Comparison of ENCODE assay signal across 21 cellular contexts in genomic region chr11:70088735-70089250, GRCh38. TPM values are rescaled to one million over a fixed set of nuclear protein-coding genes. Genes with fewer than 3 reads are reported as not detected.
DNase-seq lines count a peak whose midpoint lies in the region; ATAC-seq, FAIRE-seq and TF ChIP-seq lines count a peak whose summit lies in the region.
"Had no signal": no experiment of that assay in that cellular context is flagged by ENCODE, and none has a peak within 500 bp of the region (broad histone marks: within the 10 kb centered on the region; RNA-seq: fewer than 3 reads in every experiment).

No MANE protein-coding gene starts in this region.

- no peak overlapping the region; the same call in 1 of the 2 replicates for H2BK15ac ChIP-seq in H1 (ENCODE audit: low read length)

- TF ChIP-seq POLR2A in breast epithelium (IDR thresholded peaks at IDR 0.05) (no peak), H1 (IDR thresholded peaks at IDR 0.05; ENCODE audit: control extremely low read depth in 1 of 2, low read depth in 2 of 2, low read length in 2 of 2) (no peak), testis (IDR thresholded peaks at IDR 0.05) (no peak)

- no peak overlapping the region for H3K4me3 Mint-ChIP-seq in MCF 10A (ENCODE audit: unreplicated experiment)
- H3K4me3 Mint-ChIP-seq in activated naive CD8-positive, alpha-beta T cell treated with anti-CD3 and anti-CD28 coated beads, Interleukin-2, amount 50 U/mL, for 24 hours = no peak overlapping the region
- H3K4me3 Mint-ChIP-seq: CD4-positive, alpha-beta T cell; GM23338; HFFc6 had no signal

- H2BK12ac ChIP-seq in H1 (ENCODE audit: low read depth, low read length) = no peak overlapping the region

- no peak overlapping the region for H3K18ac ChIP-seq in H1 (ENCODE audit: extremely low read depth, low read length)

- no peaks in the 10 kb centered on the region for H3K79me1 ChIP-seq in H1 (ENCODE audit: low read depth, low read length)

- H4K5ac ChIP-seq in H1 (ENCODE audit: insufficient read length, low read depth, low read length) = no peak overlapping the region

- H3K36me3 Mint-ChIP-seq in MCF 10A (ENCODE audit: insufficient read depth, unreplicated experiment) = no peaks in the 10 kb centered on the region
- H3K36me3 Mint-ChIP-seq in activated naive CD8-positive, alpha-beta T cell treated with anti-CD3 and anti-CD28 coated beads, Interleukin-2, amount 50 U/mL, for 24 hours (ENCODE audit: low read depth) = no peaks in the 10 kb centered on the region

- H3K4me1 ChIP-seq in breast epithelium (peaks cover 8 to 24% of the 10 kb centered on the region in 2 donors), H1 (replicated peaks in 1 of 4; ENCODE audit: control insufficient read depth in 3 of 4, insufficient read depth in 4 of 4, low read length in 3 of 4) (peaks cover 0 to 6% (median 4%) of the 10 kb centered on the region in 4 experiments; a peak in 6 of 7 replicates), testis (no peaks in the 10 kb centered on the region)
- H3K4me1 ChIP-seq: A549 had no signal

- no peak for TF ChIP-seq EP300 in H1 (IDR thresholded peaks at IDR 0.05; ENCODE audit: borderline replicate concordance in 1 of 2, low read depth in 2 of 2, low read length in 2 of 2)

- H4K20me1 ChIP-seq in H1 (replicated peaks in 1 of 2; ENCODE audit: control insufficient read depth in 1 of 2, insufficient read depth in 2 of 2, low read length in 2 of 2) = no peaks in the 10 kb centered on the region

- no peak overlapping the region for H4K8ac ChIP-seq in H1 (ENCODE audit: extremely low read depth, insufficient read depth, low read length)

- H3K14ac ChIP-seq in H1 (ENCODE audit: insufficient read length) = no peak overlapping the region

- no peak for TF ChIP-seq RAD21 in H1 (IDR thresholded peaks at IDR 0.05 in 1 of 2, conservative IDR thresholded peaks at IDR 0.05 in 1 of 2; ENCODE audit: low read depth in 2 of 2, low read length in 2 of 2)

- no peaks in the 10 kb centered on the region for H3K23me2 ChIP-seq in H1 (ENCODE audit: low read depth, low read length)

- H3K4me1 Mint-ChIP-seq in MCF 10A (ENCODE audit: insufficient read depth, unreplicated experiment) = no peaks in the 10 kb centered on the region
- H3K4me1 Mint-ChIP-seq in activated naive CD8-positive, alpha-beta T cell treated with anti-CD3 and anti-CD28 coated beads, Interleukin-2, amount 50 U/mL, for 24 hours = no peaks in the 10 kb centered on the region

- no peak overlapping the region for H4K91ac ChIP-seq in H1 (replicated peaks; ENCODE audit: insufficient read length, low read length)

- DNase-seq in breast epithelium (ENCODE audit: low spot score in 2 of 2) (no peak), MCF 10A (ENCODE audit: unreplicated experiment) (no peak), left ventricle myocardium superior (no peak), cardiac septum (ENCODE audit: low spot score) (no peak), H1 (ENCODE audit: low read depth in 1 of 2, low spot score in 2 of 2) (no peak), testis (peak; percentile 43), nucleus accumbens (lab: John Stamatoyannopoulos, UW) (no peak)
- no peak for DNase-seq in activated naive CD8-positive, alpha-beta T cell treated with anti-CD3 and anti-CD28 coated beads, Interleukin-2, amount 50 U/mL, for 24 hours
- DNase-seq: AML-193; Caco-2; CD4-positive, alpha-beta T cell; H7; HFFc6 had no signal

- no peaks in the 10 kb centered on the region for H3K27me3 ChIP-seq in breast epithelium
- no peaks in the 10 kb centered on the region; a peak in 1 of 7 replicates for H3K27me3 ChIP-seq in H1 (replicated peaks in 1 of 4; ENCODE audit: control insufficient read depth in 3 of 4, extremely low read depth in 1 of 4, insufficient read depth in 3 of 4, low read length in 3 of 4)
- no peaks in the 10 kb centered on the region for H3K27me3 ChIP-seq in testis

- peak; percentile 38 for ATAC-seq in left ventricle myocardium superior
- no peak for ATAC-seq in activated naive CD8-positive, alpha-beta T cell treated with anti-CD3 and anti-CD28 coated beads, Interleukin-2, amount 50 U/mL, for 24 hours
- ATAC-seq: A549, HCT116 had no signal

- FAIRE-seq in H1 (lab: Jason Lieb, UNC) = no peak
- FAIRE-seq: A549, D721Med, G401.6, GM12891 had no signal

- H3K4me3 ChIP-seq in breast epithelium (no peak overlapping the region), H1 (ENCODE audit: extremely low read depth in 1 of 4, insufficient read depth in 2 of 4, low read depth in 3 of 4, low read length in 4 of 4) (no peak overlapping the region), testis (no peak overlapping the region)
- H3K4me3 ChIP-seq: A549, GM23338 had no signal

- whole genome bisulfite sequencing in H1 (ENCODE audit: extremely low coverage in 1 of 2, insufficient coverage in 1 of 2, insufficient read length in 1 of 2, insufficient replicate concordance in 2 of 2, low coverage in 1 of 2, low lambda C conversion rate in 2 of 2, missing lambda C conversion rate in 1 of 2), 2 experiments = 89% methylated on average over 16 of the region's 16 CpGs; no CpG with 5 or more reads in 1 of the 2 experiments
- 58 to 77% methylated on average over 9 to 16 of the region's 16 CpGs for WGBS in testis, 2 donors

- no peak overlapping the region for H2BK20ac ChIP-seq in H1 (ENCODE audit: low read length)

- H3K9ac ChIP-seq in H1 (replicated peaks in 1 of 4; ENCODE audit: extremely low read depth in 1 of 4, low read depth in 3 of 4, low read length in 3 of 4) = no peak overlapping the region

- no peaks in the 10 kb centered on the region for H3K36me3 ChIP-seq in breast epithelium
- H3K36me3 ChIP-seq in H1 (ENCODE audit: control insufficient read depth in 2 of 4, insufficient read depth in 4 of 4, low read length in 3 of 4) = no peaks in the 10 kb centered on the region
- H3K36me3 ChIP-seq in testis (ENCODE audit: low read depth, missing control alignments) = no peaks in the 10 kb centered on the region

- peaks cover 16% of the 10 kb centered on the region for H3K27me3 Mint-ChIP-seq in MCF 10A (ENCODE audit: insufficient read depth, unreplicated experiment)
- peaks cover 14% of the 10 kb centered on the region for H3K27me3 Mint-ChIP-seq in activated naive CD8-positive, alpha-beta T cell treated with anti-CD3 and anti-CD28 coated beads, Interleukin-2, amount 50 U/mL, for 24 hours

- H3K4ac ChIP-seq in H1 (replicated peaks; ENCODE audit: insufficient read length, low read depth, low read length) = no peak overlapping the region

- TF ChIP-seq CTCF in breast epithelium (IDR thresholded peaks at IDR 0.05) = no peak
- no peak for TF ChIP-seq CTCF in MCF 10A (IDR thresholded peaks at IDR 0.05; ENCODE audit: unreplicated experiment)
- no peak for TF ChIP-seq CTCF in H1 (IDR thresholded peaks at IDR 0.05; ENCODE audit: control extremely low read depth in 1 of 3, insufficient read depth in 1 of 3, low read depth in 1 of 3, low read length in 3 of 3)
- no peak for TF ChIP-seq CTCF in testis (IDR thresholded peaks at IDR 0.05)

- H2AK5ac ChIP-seq in H1 (ENCODE audit: low read depth, low read length) = no peak overlapping the region

- H2BK5ac ChIP-seq in H1 (ENCODE audit: low read depth, low read length) = no peak overlapping the region

- no peak overlapping the region for H3K27ac Mint-ChIP-seq in MCF 10A (ENCODE audit: low read depth, unreplicated experiment)
- no peak overlapping the region for H3K27ac Mint-ChIP-seq in activated naive CD8-positive, alpha-beta T cell treated with anti-CD3 and anti-CD28 coated beads, Interleukin-2, amount 50 U/mL, for 24 hours
- H3K27ac Mint-ChIP-seq: CD4-positive, alpha-beta T cell; GM23338; HFFc6 had no signal

- POLR2A ChIA-PET in MCF 10A (lab: Yijun Ruan, JAX) = no interaction called here
- POLR2A ChIA-PET in H1 (lab: Charles Lee; ENCODE audit: partially characterized antibody) = no interaction called here

- CTCF ChIA-PET in MCF 10A (lab: Yijun Ruan, JAX) = interaction anchor here (0.6 kb wide), 1 partner anchor 283 kb away, joined by 5 read pairs; no protein-coding TSS in a partner anchor
- CTCF ChIA-PET in H1 (lab: Charles Lee; ENCODE audit: partially characterized antibody) = interaction anchor here (0.8 to 3.0 kb wide), 17 partner anchors 9 to 176 kb away, joined by 3 to 14 read pairs (median 7); partner anchors contain the start of gene ANO1

- no peak overlapping the region for H3K23ac ChIP-seq in H1 (ENCODE audit: insufficient read length)

- no peak overlapping the region for H3K56ac ChIP-seq in H1 (replicated peaks; ENCODE audit: insufficient read length, low read depth, low read length)

- intact Hi-C loops in breast epithelium (cut with DNase I; ENCODE audit: low total_unique reads) = no loop called here
- intact Hi-C loops in MCF 10A (cut with micrococcal nuclease) = loop anchor here (10.0 kb wide), 1 partner anchor 106 kb away; no protein-coding TSS in a partner anchor
- intact Hi-C loops in left ventricle myocardium superior (cut with micrococcal nuclease) = no loop called here
- intact Hi-C loops in cardiac septum (cut with DNase I) = no loop called here
- intact Hi-C loops in testis (cut with DNase I; ENCODE audit: low total_unique reads) = no loop called here

- BruUV-seq in MCF 10A (replicated peaks; lab: Mats Ljungman, UMichigan) = no TSS peak

- no peaks in the 10 kb centered on the region for H3K79me2 ChIP-seq in H1 (ENCODE audit: control insufficient read depth in 1 of 2, insufficient read depth in 2 of 2, low read length in 2 of 2)

- H2AFZ ChIP-seq in H1 (ENCODE audit: low read length) = no peak overlapping the region
- H2AFZ ChIP-seq: GM23338 had no signal

- H3K4me2 ChIP-seq in H1 (ENCODE audit: insufficient read depth in 1 of 2, low read depth in 2 of 2, low read length in 2 of 2) = no peak overlapping the region
- H3K4me2 ChIP-seq: A549, GM23338 had no signal

- H3K9me3 ChIP-seq in breast epithelium (no peaks in the 10 kb centered on the region), H1 (ENCODE audit: insufficient read depth in 2 of 2, low read depth in 1 of 2, low read length in 1 of 2) (no peaks in the 10 kb centered on the region), testis (no peaks in the 10 kb centered on the region)
- H3K9me3 ChIP-seq: A549, Caco-2 had no signal

- H3K9me3 Mint-ChIP-seq in MCF 10A (ENCODE audit: unreplicated experiment) = no peaks in the 10 kb centered on the region
- no peaks in the 10 kb centered on the region for H3K9me3 Mint-ChIP-seq in activated naive CD8-positive, alpha-beta T cell treated with anti-CD3 and anti-CD28 coated beads, Interleukin-2, amount 50 U/mL, for 24 hours
- H3K9me3 Mint-ChIP-seq: CD4-positive, alpha-beta T cell; GM23338 had no signal

- H3K27ac ChIP-seq in breast epithelium (peak overlapping the region; percentile 84 to 87), H1 (ENCODE audit: low read depth, low read length) (no peak overlapping the region), testis (no peak overlapping the region)
- H3K27ac ChIP-seq: 22Rv1, A549, C4-2B had no signal

- no peak overlapping the region for H2BK120ac ChIP-seq in H1 (replicated peaks; ENCODE audit: low read depth, low read length)

RNA-seq across cellular contexts. Expression of gene ANO1, which starts 10.7 kb away (rescaled TPM):
- 10 to 100 TPM in 2 of 3 donors, 1 to 10 TPM in 1; 3.7 to 95.0 (median 53.7) TPM for total RNA-seq in breast epithelium
- not detected in 2 replicates for total RNA-seq in MCF 10A (2022)
- 6.8 TPM for total RNA-seq in left ventricle myocardium superior
- total RNA-seq in cardiac septum = 18.4 TPM
- 4.3 and 5.0 TPM in 2 replicates for total RNA-seq in H1 (2021; fragmentation: NEBNext Ultra II Directional; extraction: Animal tissue kit (Norgen Biotek cat#: 25700))
- polyA plus RNA-seq in H1 (2011; rRNA removed) = 3.6 and 4.7 TPM in 2 replicates
- polyA plus RNA-seq in H1 (2011; cell fraction: cytosol; rRNA removed) = 2.7 TPM
- polyA plus RNA-seq in H1 (2011; cell fraction: nucleus; rRNA removed) = 8.2 TPM
- polyA plus RNA-seq in H1 (2012, experiment 1 of 2) = 3.5 to 8.6 TPM (median 6.9 TPM) in 4 replicates
- polyA plus RNA-seq in H1 (2012, experiment 2 of 2) = 1.3 TPM
- polyA plus RNA-seq in H1 (2013, experiment 1 of 2) = 4.9 TPM
- 4.3 TPM for polyA plus RNA-seq in H1 (2013, experiment 2 of 2)
- polyA minus RNA-seq in H1 (2011; rRNA and poly(A)+ RNA removed) = 3.2 and 6.5 TPM in 2 replicates
- 3.9 TPM for polyA minus RNA-seq in H1 (2011; cell fraction: cytosol; rRNA and poly(A)+ RNA removed)
- 6.7 TPM for polyA minus RNA-seq in H1 (2011; cell fraction: nucleus; rRNA and poly(A)+ RNA removed)
- total RNA-seq in testis = 10 to 100 TPM; 10.3 to 25.4 TPM
- 42.7 TPM for polyA plus RNA-seq in testis (ENCODE audit: insufficient read depth, low read depth, low replicate concordance)
- total RNA-seq: CD4-positive, alpha-beta T cell; HFFc6 had no signal

Comparison
In these comparisons a context has a peak if more than half of its experiments do, and no peak if none do; other contexts are left out.
1. H3K27ac ChIP-seq: peak in breast epithelium (2 of 2); none in H1 (single experiment) and testis (0 of 2).